Comparison of ENCODE assay signal across 13 cellular contexts in genomic region chr17:57406981-57407286, GRCh38.
DNase-seq lines count a peak whose midpoint lies in the region; ATAC-seq and TF ChIP-seq lines count a peak whose summit lies in the region.
"Had no signal": no experiment of that assay in that cellular context is flagged by ENCODE, and none has a peak within 500 bp of the region (broad histone marks: within the 10 kb centered on the region; RNA-seq: fewer than 3 reads in every experiment).

No MANE protein-coding gene starts in this region.

- H2BK120ac ChIP-seq in mesenchymal stem cell (ENCODE audit: low read depth, low read length) = no peak overlapping the region

- intact Hi-C loops in activated CD8-positive, alpha-beta T cell treated with anti-CD3 and anti-CD28 coated beads for 36 hours (cut with micrococcal nuclease) = no loop called here

- H3K27ac ChIP-seq in mesenchymal stem cell (ENCODE audit: low read length, poor library complexity, severe bottlenecking) (no peak overlapping the region), suprapubic skin (peak overlapping the region; percentile 50)

- no peaks in the 10 kb centered on the region for H3K27me3 ChIP-seq in mesenchymal stem cell (ENCODE audit: control insufficient read depth in 1 of 2, insufficient read depth in 1 of 2, low read length in 2 of 2)
- H3K27me3 ChIP-seq in suprapubic skin = no peaks in the 10 kb centered on the region

- H3K4me1 Mint-ChIP-seq in activated naive CD4-positive, alpha-beta T cell treated with anti-CD3 and anti-CD28 coated beads, Interleukin-2, amount 10 ng/mL, durations not matched to agents 7 days and 5 days = peaks cover 32% of the 10 kb centered on the region
- peaks cover 45% of the 10 kb centered on the region for H3K4me1 Mint-ChIP-seq in activated CD8-positive, alpha-beta T cell treated with anti-CD3 and anti-CD28 coated beads for 36 hours (ENCODE audit: low read depth)

- POLR2A ChIA-PET in activated CD8-positive, alpha-beta T cell treated with anti-CD3 and anti-CD28 coated beads for 36 hours (lab: Charles Lee) = no interaction called here

- H4K91ac ChIP-seq in mesenchymal stem cell (ENCODE audit: low read length) = no peak overlapping the region

- 89% methylated on average over 12 of the region's 12 CpGs for WGBS in mesenchymal stem cell
- 87% methylated on average over 12 of the region's 12 CpGs for WGBS in suprapubic skin

- H3K36me3 ChIP-seq in mesenchymal stem cell (ENCODE audit: control insufficient read depth in 1 of 2, insufficient read depth in 2 of 2, low read depth in 1 of 2, low read length in 2 of 2) (peaks cover 0 to 15% of the 10 kb centered on the region in 2 experiments), suprapubic skin (no peaks in the 10 kb centered on the region)

- no peak overlapping the region for H2BK15ac ChIP-seq in mesenchymal stem cell (ENCODE audit: low read depth, poor library complexity, severe bottlenecking)

- peaks cover 0 to 12% of the 10 kb centered on the region in 2 donors for H3K36me3 Mint-ChIP-seq in activated naive CD4-positive, alpha-beta T cell treated with anti-CD3 and anti-CD28 coated beads, Interleukin-2, amount 50 U/mL, for 72 hours
- H3K36me3 Mint-ChIP-seq in activated naive CD4-positive, alpha-beta T cell treated with anti-CD3 and anti-CD28 coated beads, Interleukin-2, amount 10 ng/mL, durations not matched to agents 7 days and 5 days = peaks cover 19% of the 10 kb centered on the region
- H3K36me3 Mint-ChIP-seq in activated CD8-positive, alpha-beta T cell treated with anti-CD3 and anti-CD28 coated beads for 36 hours (ENCODE audit: low read depth) = peaks cover 11% of the 10 kb centered on the region

- no peak overlapping the region for H3K4ac ChIP-seq in mesenchymal stem cell (ENCODE audit: low read depth in 1 of 2, low read length in 2 of 2)

- CTCF ChIA-PET in activated naive CD4-positive, alpha-beta T cell treated with anti-CD3 and anti-CD28 coated beads, Interleukin-2, amount 10 ng/mL, durations not matched to agents 7 days and 5 days (lab: Charles Lee) = interaction anchor here (0.6 to 2.6 kb wide), 4 partner anchors 17 to 268 kb away, joined by 3 to 14 read pairs (median 4); no protein-coding TSS in a partner anchor
- CTCF ChIA-PET in activated CD8-positive, alpha-beta T cell treated with anti-CD3 and anti-CD28 coated beads for 36 hours (lab: Charles Lee) = interaction anchor here (0.8 to 3.2 kb wide), 7 partner anchors 11 to 426 kb away, joined by 3 to 32 read pairs (median 3); no protein-coding TSS in a partner anchor

- H2BK5ac ChIP-seq in mesenchymal stem cell (ENCODE audit: low read depth, low read length, poor library complexity, severe bottlenecking) = no peak overlapping the region

- peak overlapping the region; percentile 39 for H2AK5ac ChIP-seq in mesenchymal stem cell (ENCODE audit: low read length, severe bottlenecking)

- no peak overlapping the region for H2AFZ ChIP-seq in mesenchymal stem cell (ENCODE audit: low read depth, low read length)

- no peak overlapping the region for H2BK12ac ChIP-seq in mesenchymal stem cell (ENCODE audit: low read length in 2 of 2)

- no peak overlapping the region for H3K9ac ChIP-seq in mesenchymal stem cell (ENCODE audit: low read length)

- TF ChIP-seq EP300 in suprapubic skin (IDR thresholded peaks at IDR 0.05) = no peak

- no peak overlapping the region for H3K4me3 ChIP-seq in mesenchymal stem cell (ENCODE audit: insufficient read depth in 1 of 2, low read depth in 1 of 2, low read length in 2 of 2)
- no peak overlapping the region for H3K4me3 ChIP-seq in suprapubic skin

- ATAC-seq in activated naive CD4-positive, alpha-beta T cell treated with anti-CD3 and anti-CD28 coated beads, Interleukin-2, amount 50 U/mL, for 72 hours = no peak
- no peak for ATAC-seq in activated CD8-positive, alpha-beta T cell treated with anti-CD3 and anti-CD28 coated beads for 36 hours
- ATAC-seq in GM18517 (IDR thresholded peaks at IDR 0.05; ENCODE audit: unreplicated experiment) = no peak

- H4K8ac ChIP-seq in mesenchymal stem cell (ENCODE audit: low read length) = peak overlapping the region; percentile 19

- no peak overlapping the region for H3K4me3 Mint-ChIP-seq in activated naive CD4-positive, alpha-beta T cell treated with anti-CD3 and anti-CD28 coated beads, Interleukin-2, amount 10 ng/mL, durations not matched to agents 7 days and 5 days
- peak overlapping the region; percentile 34 for H3K4me3 Mint-ChIP-seq in activated CD8-positive, alpha-beta T cell treated with anti-CD3 and anti-CD28 coated beads for 36 hours

- no peaks in the 10 kb centered on the region for H3K27me3 Mint-ChIP-seq in activated naive CD4-positive, alpha-beta T cell treated with anti-CD3 and anti-CD28 coated beads, Interleukin-2, amount 10 ng/mL, durations not matched to agents 7 days and 5 days
- H3K27me3 Mint-ChIP-seq in activated CD8-positive, alpha-beta T cell treated with anti-CD3 and anti-CD28 coated beads for 36 hours = no peaks in the 10 kb centered on the region

- H3K18ac ChIP-seq in mesenchymal stem cell (ENCODE audit: low read depth in 1 of 2, low read length in 2 of 2) = peak overlapping the region in 1 of 2 experiments; percentile 78

- no peak overlapping the region for H3K4me2 ChIP-seq in mesenchymal stem cell (ENCODE audit: low read length, poor library complexity, severe bottlenecking)

- H3K27ac Mint-ChIP-seq in activated naive CD4-positive, alpha-beta T cell treated with anti-CD3 and anti-CD28 coated beads, Interleukin-2, amount 50 U/mL, for 72 hours = peak overlapping the region; percentile 70 to 94
- no peak overlapping the region for H3K27ac Mint-ChIP-seq in activated naive CD4-positive, alpha-beta T cell treated with anti-CD3 and anti-CD28 coated beads, Interleukin-2, amount 10 ng/mL, durations not matched to agents 7 days and 5 days
- H3K27ac Mint-ChIP-seq in activated CD8-positive, alpha-beta T cell treated with anti-CD3 and anti-CD28 coated beads for 36 hours = peak overlapping the region; percentile 71

- no peaks in the 10 kb centered on the region for H3K9me3 Mint-ChIP-seq in activated naive CD4-positive, alpha-beta T cell treated with anti-CD3 and anti-CD28 coated beads, Interleukin-2, amount 50 U/mL, for 72 hours
- H3K9me3 Mint-ChIP-seq in activated naive CD4-positive, alpha-beta T cell treated with anti-CD3 and anti-CD28 coated beads, Interleukin-2, amount 10 ng/mL, durations not matched to agents 7 days and 5 days = no peaks in the 10 kb centered on the region
- no peaks in the 10 kb centered on the region for H3K9me3 Mint-ChIP-seq in activated CD8-positive, alpha-beta T cell treated with anti-CD3 and anti-CD28 coated beads for 36 hours

- H3K9me3 ChIP-seq in mesenchymal stem cell (ENCODE audit: control insufficient read depth, low read length) = no peaks in the 10 kb centered on the region
- H3K9me3 ChIP-seq in suprapubic skin = no peaks in the 10 kb centered on the region

- H3K4me1 ChIP-seq in mesenchymal stem cell (ENCODE audit: control insufficient read depth, insufficient read depth, low read depth, low read length) = peaks cover 10% of the 10 kb centered on the region
- H3K4me1 ChIP-seq in suprapubic skin = no peaks in the 10 kb centered on the region

- no peak overlapping the region for H3K23ac ChIP-seq in mesenchymal stem cell (ENCODE audit: low read length in 2 of 2)

- no peak overlapping the region for H3K14ac ChIP-seq in mesenchymal stem cell (ENCODE audit: low read length in 2 of 2)

- TF ChIP-seq CTCF in activated CD8-positive, alpha-beta T cell treated with anti-CD3 and anti-CD28 coated beads for 36 hours (IDR thresholded peaks at IDR 0.05) = no peak
- TF ChIP-seq CTCF in suprapubic skin (IDR thresholded peaks at IDR 0.05) = no peak

- no peak for TF ChIP-seq POLR2A in suprapubic skin (IDR thresholded peaks at IDR 0.05)

- no peak for DNase-seq in activated naive CD4-positive, alpha-beta T cell treated with anti-CD3 and anti-CD28 coated beads, Interleukin-2, amount 50 U/mL, for 72 hours (ENCODE audit: low spot score in 2 of 2)
- no peak for DNase-seq in activated naive CD4-positive, alpha-beta T cell treated with anti-CD3 and anti-CD28 coated beads, Interleukin-2, amount 10 ng/mL, durations not matched to agents 7 days and 5 days
- DNase-seq in activated CD8-positive, alpha-beta T cell treated with anti-CD3 and anti-CD28 coated beads for 36 hours = peak; percentile 46
- DNase-seq in mesenchymal stem cell = no peak
- DNase-seq in suprapubic skin (ENCODE audit: low spot score in 2 of 2) = no peak
- no peak for DNase-seq in amygdala (lab: John Stamatoyannopoulos, UW)
- no peak for DNase-seq in NCI-H2081 (lab: John Stamatoyannopoulos, UW)
- DNase-seq: activated CD8-positive, alpha-beta memory T cell treated with anti-CD3 and anti-CD28 coated beads, Interleukin-2, amount 50 U/mL, for 48 hours; cerebellar nuclear complex; HCEC 1CT; stimulated activated CD4-positive, alpha-beta T cell treated with anti-CD3 and anti-CD28 coated beads, Interleukin-12 subunit alpha, Interleukin-12 subunit beta, amount 100 ng/mL, for 4 hours; stimulated activated naive CD4-positive, alpha-beta T cell treated with Interleukin-2 at 50 U/mL for 16 hours had no signal

- peaks cover 35% of the 10 kb centered on the region for H3K79me1 ChIP-seq in mesenchymal stem cell (replicated peaks; ENCODE audit: low read length, poor library complexity, severe bottlenecking)
